Comparison of ENCODE assay signal across 1 cellular context in the genomic region with DNA sequence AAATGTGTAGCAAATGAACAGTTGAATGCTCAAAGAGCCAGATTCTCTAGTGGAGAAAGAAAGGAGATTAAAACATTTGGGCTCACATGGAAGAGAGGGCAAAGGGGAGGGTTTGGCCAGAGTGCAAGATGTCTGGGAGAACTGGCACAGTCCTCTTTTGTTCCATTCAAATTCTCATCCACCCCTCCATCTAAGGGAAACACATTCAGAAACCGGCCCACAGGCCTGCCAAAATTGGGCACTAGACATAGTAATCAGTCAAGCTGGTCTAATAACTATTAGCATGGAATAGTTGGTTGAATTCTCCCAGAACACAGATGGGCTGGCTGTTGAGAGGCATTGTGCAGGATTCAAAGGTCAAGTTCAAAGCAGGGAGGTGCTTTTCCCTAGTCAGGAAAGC.
TF ChIP-seq lines count a peak whose summit lies in the region.

No MANE protein-coding gene starts in this region.

TF ChIP-seq in HepG2, 621 proteins besides CTCF, POLR2A, EP300 and RAD21 (continued from another document):
- TF ChIP-seq, protein P1, sequence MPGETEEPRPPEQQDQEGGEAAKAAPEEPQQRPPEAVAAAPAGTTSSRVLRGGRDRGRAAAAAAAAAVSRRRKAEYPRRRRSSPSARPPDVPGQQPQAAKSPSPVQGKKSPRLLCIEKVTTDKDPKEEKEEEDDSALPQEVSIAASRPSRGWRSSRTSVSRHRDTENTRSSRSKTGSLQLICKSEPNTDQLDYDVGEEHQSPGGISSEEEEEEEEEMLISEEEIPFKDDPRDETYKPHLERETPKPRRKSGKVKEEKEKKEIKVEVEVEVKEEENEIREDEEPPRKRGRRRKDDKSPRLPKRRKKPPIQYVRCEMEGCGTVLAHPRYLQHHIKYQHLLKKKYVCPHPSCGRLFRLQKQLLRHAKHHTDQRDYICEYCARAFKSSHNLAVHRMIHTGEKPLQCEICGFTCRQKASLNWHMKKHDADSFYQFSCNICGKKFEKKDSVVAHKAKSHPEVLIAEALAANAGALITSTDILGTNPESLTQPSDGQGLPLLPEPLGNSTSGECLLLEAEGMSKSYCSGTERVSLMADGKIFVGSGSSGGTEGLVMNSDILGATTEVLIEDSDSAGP (CRISPR knock-in tag; IDR thresholded peaks at IDR 0.05; ENCODE audit: borderline replicate concordance): no peak
